ENCODE assay signal across 2 cellular contexts in the genomic region with DNA sequence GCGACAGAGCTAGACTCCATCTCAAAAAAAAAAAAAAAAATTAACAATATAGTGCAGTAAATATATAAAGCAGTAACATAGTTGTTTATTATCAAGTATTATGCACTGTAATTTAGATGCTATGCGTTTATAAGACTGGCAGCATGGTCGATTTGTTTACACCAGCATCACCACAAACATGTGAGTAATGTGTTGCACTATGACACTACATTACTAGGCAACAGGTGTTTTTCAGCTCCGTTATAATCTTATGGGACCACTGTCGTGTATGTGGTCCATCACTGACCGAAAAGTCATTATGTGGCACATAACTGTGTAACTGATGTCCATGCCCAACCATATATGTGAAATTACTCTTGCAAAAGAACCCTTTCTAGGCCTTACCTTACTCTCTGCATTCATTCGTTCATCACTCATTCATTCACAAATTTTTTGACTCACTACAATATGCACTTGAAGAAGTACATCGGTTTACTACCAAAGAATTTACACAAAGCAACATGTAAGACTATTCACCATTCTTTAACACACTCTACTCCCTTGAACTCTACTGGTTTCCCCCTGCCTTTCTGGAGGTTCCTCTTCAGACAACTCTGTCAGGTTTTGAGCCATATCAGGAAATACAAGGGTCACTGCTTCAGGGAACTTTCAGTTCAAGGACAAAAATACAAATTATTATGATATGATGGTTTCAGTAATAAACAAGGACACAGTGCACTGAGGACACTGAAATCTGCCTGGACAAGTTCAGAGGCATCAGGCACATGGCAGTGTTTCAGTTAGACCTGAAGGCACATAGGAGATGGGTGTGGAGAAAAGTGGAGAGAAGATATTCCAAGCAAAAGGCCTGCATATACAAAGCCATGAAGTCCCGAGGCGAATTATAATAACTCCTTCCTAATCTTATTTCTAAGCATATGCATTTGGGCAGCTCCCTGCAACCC.
TF ChIP-seq lines count a peak whose summit lies in the region.

No MANE protein-coding gene starts in this region.

TF ChIP-seq in liver, 16 proteins besides CTCF, POLR2A, EP300 and RAD21:
- peak; percentile 26 to 48 for TF ChIP-seq RXRA (IDR thresholded peaks at IDR 0.05)
- peak; percentile 78 for TF ChIP-seq NR2F2 (IDR thresholded peaks at IDR 0.05)
- TF ChIP-seq, protein P1, sequence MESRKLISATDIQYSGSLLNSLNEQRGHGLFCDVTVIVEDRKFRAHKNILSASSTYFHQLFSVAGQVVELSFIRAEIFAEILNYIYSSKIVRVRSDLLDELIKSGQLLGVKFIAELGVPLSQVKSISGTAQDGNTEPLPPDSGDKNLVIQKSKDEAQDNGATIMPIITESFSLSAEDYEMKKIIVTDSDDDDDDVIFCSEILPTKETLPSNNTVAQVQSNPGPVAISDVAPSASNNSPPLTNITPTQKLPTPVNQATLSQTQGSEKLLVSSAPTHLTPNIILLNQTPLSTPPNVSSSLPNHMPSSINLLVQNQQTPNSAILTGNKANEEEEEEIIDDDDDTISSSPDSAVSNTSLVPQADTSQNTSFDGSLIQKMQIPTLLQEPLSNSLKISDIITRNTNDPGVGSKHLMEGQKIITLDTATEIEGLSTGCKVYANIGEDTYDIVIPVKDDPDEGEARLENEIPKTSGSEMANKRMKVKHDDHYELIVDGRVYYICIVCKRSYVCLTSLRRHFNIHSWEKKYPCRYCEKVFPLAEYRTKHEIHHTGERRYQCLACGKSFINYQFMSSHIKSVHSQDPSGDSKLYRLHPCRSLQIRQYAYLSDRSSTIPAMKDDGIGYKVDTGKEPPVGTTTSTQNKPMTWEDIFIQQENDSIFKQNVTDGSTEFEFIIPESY (IDR thresholded peaks at IDR 0.05) = no peak

TF ChIP-seq in HepG2, 621 proteins besides CTCF, POLR2A, EP300 and RAD21:
- TF ChIP-seq TEAD3 (CRISPR knock-in tag; optimal IDR thresholded peaks at IDR 0.05; ENCODE audit: borderline replicate concordance) (no peak), HOXA5 (CRISPR knock-in tag; IDR thresholded peaks at IDR 0.05) (no peak), MTA3 (CRISPR knock-in tag; IDR thresholded peaks at IDR 0.05) (no peak), MBD4 (IDR thresholded peaks at IDR 0.05; ENCODE audit: borderline replicate concordance, low read length) (no peak), HNRNPUL1 (IDR thresholded peaks at IDR 0.05; ENCODE audit: low read depth, low read length) (no peak), RBM22 (optimal IDR thresholded peaks at IDR 0.05; ENCODE audit: low read length) (no peak), HDAC6 (IDR thresholded peaks at IDR 0.05; ENCODE audit: low read depth, low read length) (no peak), GABPB1 (CRISPR knock-in tag; IDR thresholded peaks at IDR 0.05) (no peak), CENPT (CRISPR knock-in tag; IDR thresholded peaks at IDR 0.05; ENCODE audit: low read depth) (no peak), NFATC3 (CRISPR knock-in tag; IDR thresholded peaks at IDR 0.05) (no peak), MAFG (CRISPR knock-in tag; IDR thresholded peaks at IDR 0.05) (no peak), FOXJ3 (CRISPR knock-in tag; IDR thresholded peaks at IDR 0.05; ENCODE audit: borderline replicate concordance) (no peak)
- TF ChIP-seq, protein P2, sequence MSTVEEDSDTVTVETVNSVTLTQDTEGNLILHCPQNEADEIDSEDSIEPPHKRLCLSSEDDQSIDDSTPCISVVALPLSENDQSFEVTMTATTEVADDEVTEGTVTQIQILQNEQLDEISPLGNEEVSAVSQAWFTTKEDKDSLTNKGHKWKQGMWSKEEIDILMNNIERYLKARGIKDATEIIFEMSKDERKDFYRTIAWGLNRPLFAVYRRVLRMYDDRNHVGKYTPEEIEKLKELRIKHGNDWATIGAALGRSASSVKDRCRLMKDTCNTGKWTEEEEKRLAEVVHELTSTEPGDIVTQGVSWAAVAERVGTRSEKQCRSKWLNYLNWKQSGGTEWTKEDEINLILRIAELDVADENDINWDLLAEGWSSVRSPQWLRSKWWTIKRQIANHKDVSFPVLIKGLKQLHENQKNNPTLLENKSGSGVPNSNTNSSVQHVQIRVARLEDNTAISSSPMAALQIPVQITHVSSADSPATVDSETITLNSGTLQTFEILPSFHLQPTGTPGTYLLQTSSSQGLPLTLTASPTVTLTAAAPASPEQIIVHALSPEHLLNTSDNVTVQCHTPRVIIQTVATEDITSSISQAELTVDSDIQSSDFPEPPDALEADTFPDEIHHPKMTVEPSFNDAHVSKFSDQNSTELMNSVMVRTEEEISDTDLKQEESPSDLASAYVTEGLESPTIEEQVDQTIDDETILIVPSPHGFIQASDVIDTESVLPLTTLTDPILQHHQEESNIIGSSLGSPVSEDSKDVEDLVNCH (CRISPR knock-in tag; IDR thresholded peaks at IDR 0.05) = no peak
- TF ChIP-seq, protein P3, sequence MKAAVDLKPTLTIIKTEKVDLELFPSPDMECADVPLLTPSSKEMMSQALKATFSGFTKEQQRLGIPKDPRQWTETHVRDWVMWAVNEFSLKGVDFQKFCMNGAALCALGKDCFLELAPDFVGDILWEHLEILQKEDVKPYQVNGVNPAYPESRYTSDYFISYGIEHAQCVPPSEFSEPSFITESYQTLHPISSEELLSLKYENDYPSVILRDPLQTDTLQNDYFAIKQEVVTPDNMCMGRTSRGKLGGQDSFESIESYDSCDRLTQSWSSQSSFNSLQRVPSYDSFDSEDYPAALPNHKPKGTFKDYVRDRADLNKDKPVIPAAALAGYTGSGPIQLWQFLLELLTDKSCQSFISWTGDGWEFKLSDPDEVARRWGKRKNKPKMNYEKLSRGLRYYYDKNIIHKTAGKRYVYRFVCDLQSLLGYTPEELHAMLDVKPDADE (CRISPR knock-in tag; IDR thresholded peaks at IDR 0.05) = no peak
- TF ChIP-seq, protein P4, sequence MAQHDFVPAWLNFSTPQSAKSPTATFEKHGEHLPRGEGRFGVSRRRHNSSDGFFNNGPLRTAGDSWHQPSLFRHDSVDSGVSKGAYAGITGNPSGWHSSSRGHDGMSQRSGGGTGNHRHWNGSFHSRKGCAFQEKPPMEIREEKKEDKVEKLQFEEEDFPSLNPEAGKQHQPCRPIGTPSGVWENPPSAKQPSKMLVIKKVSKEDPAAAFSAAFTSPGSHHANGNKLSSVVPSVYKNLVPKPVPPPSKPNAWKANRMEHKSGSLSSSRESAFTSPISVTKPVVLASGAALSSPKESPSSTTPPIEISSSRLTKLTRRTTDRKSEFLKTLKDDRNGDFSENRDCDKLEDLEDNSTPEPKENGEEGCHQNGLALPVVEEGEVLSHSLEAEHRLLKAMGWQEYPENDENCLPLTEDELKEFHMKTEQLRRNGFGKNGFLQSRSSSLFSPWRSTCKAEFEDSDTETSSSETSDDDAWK (CRISPR knock-in tag; IDR thresholded peaks at IDR 0.05) = no peak
